Comparison of ENCODE assay signal across 9 cellular contexts in genomic region chr3:188578579-188579363, GRCh38.
A peak's percentile ranks its signal among the peaks of the same experiment; 100 is the strongest.
DNase-seq lines count a peak whose midpoint lies in the region; ATAC-seq and TF ChIP-seq lines count a peak whose summit lies in the region.
"Had no signal": no experiment of that assay in that cellular context is flagged by ENCODE, and none has a peak within 500 bp of the region (broad histone marks: within the 10 kb centered on the region; RNA-seq: fewer than 3 reads in every experiment).

No MANE protein-coding gene starts in this region.

- no peak for ATAC-seq in GM19397 (IDR thresholded peaks at IDR 0.05; ENCODE audit: unreplicated experiment)
- ATAC-seq in GM19463 (IDR thresholded peaks at IDR 0.05; ENCODE audit: unreplicated experiment) = no peak
- ATAC-seq: GM12878 had no signal

- intact Hi-C loops in posterior vena cava (cut with DNase I) = no loop called here

- no peaks in the 10 kb centered on the region for H4K20me1 ChIP-seq in fibroblast of lung (ENCODE audit: control insufficient read depth, extremely low read depth, insufficient read depth, low read length)

- H3K4me1 ChIP-seq in fibroblast of lung (ENCODE audit: control insufficient read depth, extremely low read depth, insufficient read depth, low read length) = peaks cover 11% of the 10 kb centered on the region

- H3K4me3 ChIP-seq in fibroblast of lung (replicated peaks in 1 of 4; ENCODE audit: control extremely low read depth in 1 of 4, insufficient read depth in 1 of 4, low read depth in 3 of 4, low read length in 4 of 4) = no peak overlapping the region
- H3K4me3 ChIP-seq in H7 (ENCODE audit: insufficient read depth, low read depth, low read length) = no peak overlapping the region
- H3K4me3 ChIP-seq: GM12878 had no signal

- H2AFZ ChIP-seq in fibroblast of lung (ENCODE audit: low read length) = no peak overlapping the region

- no peaks in the 10 kb centered on the region for H3K9me3 ChIP-seq in fibroblast of lung (ENCODE audit: control insufficient read depth, insufficient read depth, low read depth, low read length)

- H3K79me2 ChIP-seq in fibroblast of lung (ENCODE audit: control insufficient read depth, insufficient read depth, low read length) = no peaks in the 10 kb centered on the region

- H3K4me2 ChIP-seq in fibroblast of lung (ENCODE audit: extremely low read depth, insufficient read depth, low read length) = peak overlapping the region; percentile 72

- peak overlapping the region; percentile 70 for H3K27ac ChIP-seq in fibroblast of lung (ENCODE audit: insufficient read depth, low read length)

- no peaks in the 10 kb centered on the region for H3K36me3 ChIP-seq in fibroblast of lung (ENCODE audit: control insufficient read depth, insufficient read depth, low read length)
- H3K36me3 ChIP-seq in H7 (replicated peaks; ENCODE audit: control insufficient read depth, insufficient read depth, low read length) = no peaks in the 10 kb centered on the region

- H3K9ac ChIP-seq in fibroblast of lung (ENCODE audit: insufficient read depth, low read length) = no peak overlapping the region

- DNase-seq in Daoy (ENCODE audit: low read depth) (peak; percentile 68), NOMO-1 treated with dmso at 0.1 percent for 144 hours (lab: John Stamatoyannopoulos, UW; ENCODE audit: unreplicated experiment) (peak; percentile 12), fibroblast of lung (ENCODE audit: low read depth in 2 of 2) (peak; percentile 95 to 96), posterior vena cava (ENCODE audit: low spot score) (peak; percentile 89), NK-92 (lab: John Stamatoyannopoulos, UW; ENCODE audit: unreplicated experiment) (no peak), H7 (no peak)

- no peak for TF ChIP-seq CTCF in fibroblast of lung (conservative IDR thresholded peaks at IDR 0.05 in 1 of 2, IDR thresholded peaks at IDR 0.05 in 1 of 2; ENCODE audit: low read depth in 1 of 2, low read length in 2 of 2)

- H3K27me3 ChIP-seq in fibroblast of lung (ENCODE audit: control insufficient read depth, insufficient read depth, low read length) (no peaks in the 10 kb centered on the region), H7 (ENCODE audit: control insufficient read depth, insufficient read depth, low read length) (no peaks in the 10 kb centered on the region)

Comparison
In these comparisons a context has a peak if more than half of its experiments do, and no peak if none do; other contexts are left out.
1. DNase-seq: peak in Daoy (single experiment), NOMO-1 treated with dmso at 0.1 percent for 144 hours (single experiment), fibroblast of lung (2 of 2) and posterior vena cava (single experiment); none in NK-92 (single experiment) and H7 (single experiment).